In the genomic region with DNA sequence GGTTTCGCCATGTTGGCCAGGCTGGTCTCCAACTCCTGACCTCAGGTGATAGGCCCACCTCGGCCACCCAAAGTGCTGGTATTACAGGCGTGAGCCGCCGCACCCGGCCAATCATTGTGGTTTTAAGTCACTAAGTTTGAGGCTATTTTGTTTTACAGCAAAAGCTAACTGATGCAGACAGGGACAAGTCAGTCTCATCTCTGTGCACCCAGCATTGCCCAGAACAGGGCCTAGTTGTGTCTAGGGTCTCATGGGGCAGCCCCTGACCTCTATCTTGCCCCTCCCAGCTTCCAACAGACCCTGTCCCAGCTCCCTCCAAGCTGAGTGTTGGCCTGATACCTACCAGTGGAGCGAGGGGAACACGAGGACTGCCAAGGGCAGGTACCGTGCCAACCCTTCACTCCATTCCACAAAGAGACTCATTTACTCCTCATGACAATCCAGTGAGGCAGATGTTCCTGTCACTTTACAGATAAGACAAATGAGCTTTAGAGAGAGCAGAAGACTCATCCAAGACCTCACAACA, we compare ENCODE assay signal across 18 cellular contexts. TPM values are rescaled to one million over a fixed set of nuclear protein-coding genes. Genes with fewer than 3 reads are reported as not detected.
A peak's percentile ranks its signal among the peaks of the same experiment; 100 is the strongest.
DNase-seq lines count a peak whose midpoint lies in the region; ATAC-seq, FAIRE-seq and TF ChIP-seq lines count a peak whose summit lies in the region.
"Had no signal": no experiment of that assay in that cellular context is flagged by ENCODE, and none has a peak within 500 bp of the region (broad histone marks: within the 10 kb centered on the region; RNA-seq: fewer than 3 reads in every experiment).

No MANE protein-coding gene starts in this region.

- TF ChIP-seq CTCF in RWPE1 (conservative IDR thresholded peaks at IDR 0.05; ENCODE audit: low read depth) (no peak), keratinocyte (optimal IDR thresholded peaks at IDR 0.05 in 1 of 3, IDR thresholded peaks at IDR 0.05 in 1 of 3, conservative IDR thresholded peaks at IDR 0.05 in 1 of 3; ENCODE audit: extremely low read depth in 1 of 3, insufficient read depth in 2 of 3, low read length in 3 of 3) (no peak), stomach (IDR thresholded peaks at IDR 0.05) (no peak)

- FAIRE-seq in keratinocyte (lab: Jason Lieb, UNC) (no peak), GM12892 (lab: Jason Lieb, UNC) (no peak)

- CTCF ChIA-PET in RWPE1 (lab: Yijun Ruan, JAX), result no interaction called here

- no peaks in the 10 kb centered on the region for H4K20me1 ChIP-seq in keratinocyte (ENCODE audit: control insufficient read depth, extremely low read depth, insufficient read depth, low read length)

- H3K4me3 ChIP-seq in keratinocyte (ENCODE audit: control insufficient read depth in 2 of 3, extremely low read depth in 1 of 3, insufficient read depth in 2 of 3, low read depth in 1 of 3, low read length in 3 of 3) (no peak overlapping the region), stomach (no peak overlapping the region)
- H3K4me3 ChIP-seq: SJCRH30 had no signal

- H3K9me3 ChIP-seq in keratinocyte (ENCODE audit: control insufficient read depth, low read depth, low read length) (no peaks in the 10 kb centered on the region), stomach (no peaks in the 10 kb centered on the region)
- H3K9me3 ChIP-seq: SJCRH30 had no signal

- TF ChIP-seq POLR2A in GM12892 (IDR thresholded peaks at IDR 0.05; ENCODE audit: low read depth, low read length) (no peak), stomach (IDR thresholded peaks at IDR 0.05) (no peak)

- no peaks in the 10 kb centered on the region for H3K79me2 ChIP-seq in keratinocyte (ENCODE audit: control insufficient read depth, insufficient read depth, low read length)

- H3K27ac ChIP-seq in RWPE1, result peak overlapping the region; percentile 81
- peak overlapping the region; percentile 28 for H3K27ac ChIP-seq in keratinocyte (ENCODE audit: control insufficient read depth, insufficient read depth, low read length)
- H3K27ac ChIP-seq in stomach, result no peak overlapping the region
- H3K27ac ChIP-seq: SJCRH30 had no signal

- H3K4me1 ChIP-seq in keratinocyte (ENCODE audit: control insufficient read depth, extremely low read depth, insufficient read depth, low read length) (peaks cover 28% of the 10 kb centered on the region), stomach (peaks cover 6 to 21% (median 19%) of the 10 kb centered on the region in 4 donors)

- no peak overlapping the region for H2AFZ ChIP-seq in keratinocyte (ENCODE audit: control insufficient read depth, low read length)

- DNase-seq in stimulated activated naive CD8-positive, alpha-beta T cell treated with anti-CD3 and anti-CD28 coated beads, Interleukin-15, amount 100 ng/mL, for 72 hours, result no peak
- DNase-seq in stimulated activated naive CD8-positive, alpha-beta T cell treated with anti-CD3 and anti-CD28 coated beads, Interleukin-15, Interleukin-2, amounts not matched to agents 100 U/mL and 50 U/mL, for 24 hours, result no peak
- DNase-seq in RWPE1 (ENCODE audit: low spot score) (no peak), keratinocyte (ENCODE audit: low read depth, low spot score) (no peak), GM12892 (ENCODE audit: insufficient read length) (no peak), stomach (no peak)
- DNase-seq: ACHN; AML-193; CD4-positive, CD25-positive, alpha-beta regulatory T cell; DMS53; HCEC 1CT; NCI-H187 treated with DMSO at 0.1 percent for 48 hours; NCI-H2171; NCI-H510A; RPMI8226 had no signal

- no peak overlapping the region for H3K4me3 Mint-ChIP-seq in stimulated activated naive CD8-positive, alpha-beta T cell treated with anti-CD3 and anti-CD28 coated beads, Interleukin-15, amount 100 ng/mL, for 72 hours
- H3K4me3 Mint-ChIP-seq: CD4-positive, CD25-positive, alpha-beta regulatory T cell; IgD-negative memory B cell had no signal

- peaks cover 26 to 38% of the 10 kb centered on the region in 2 experiments for H3K36me3 ChIP-seq in keratinocyte (ENCODE audit: control insufficient read depth in 2 of 2, extremely low read depth in 1 of 2, insufficient read depth in 2 of 2, low read length in 2 of 2)
- H3K36me3 ChIP-seq in stomach, result peaks cover 10 to 40% (median 34%) of the 10 kb centered on the region in 4 donors

- WGBS in stomach, 5 donors, result 87 to 97% (median 96%) methylated on average over 9 of the region's 9 CpGs

- no peak overlapping the region for H3K9ac ChIP-seq in keratinocyte (ENCODE audit: control insufficient read depth, extremely low read depth, insufficient read depth, low read length)

- dilution Hi-C loops in keratinocyte (cut with MboI; ENCODE audit: extremely low pct_ligation_motif_present, low sequenced_read_pairs), result no loop called here

- H3K9me1 ChIP-seq in keratinocyte (ENCODE audit: control insufficient read depth, extremely low read depth, insufficient read depth, low read length), result no peaks in the 10 kb centered on the region

- POLR2A ChIA-PET in RWPE1 (lab: Yijun Ruan, JAX; ENCODE audit: low non-redundant PET), result interaction anchor here (0.8 to 1.4 kb wide), 3 partner anchors 8 to 37 kb away, joined by 3 read pairs; no protein-coding TSS in a partner anchor

- no peaks in the 10 kb centered on the region for H3K27me3 Mint-ChIP-seq in stimulated activated naive CD8-positive, alpha-beta T cell treated with anti-CD3 and anti-CD28 coated beads, Interleukin-15, amount 100 ng/mL, for 72 hours
- H3K27me3 Mint-ChIP-seq: CD4-positive, CD25-positive, alpha-beta regulatory T cell; IgD-negative memory B cell had no signal

- peak overlapping the region in 1 of 2 donors; percentile 89 for H3K27ac Mint-ChIP-seq in stimulated activated naive CD8-positive, alpha-beta T cell treated with anti-CD3 and anti-CD28 coated beads, Interleukin-15, amount 100 ng/mL, for 72 hours
- H3K27ac Mint-ChIP-seq: IgD-negative memory B cell had no signal

- H3K9me3 Mint-ChIP-seq in stimulated activated naive CD8-positive, alpha-beta T cell treated with anti-CD3 and anti-CD28 coated beads, Interleukin-15, amount 100 ng/mL, for 72 hours, result peaks cover 11 to 12% of the 10 kb centered on the region in 2 donors
- H3K9me3 Mint-ChIP-seq: CD4-positive, CD25-positive, alpha-beta regulatory T cell had no signal

- ATAC-seq in stimulated activated naive CD8-positive, alpha-beta T cell treated with anti-CD3 and anti-CD28 coated beads, Interleukin-15, amount 100 ng/mL, for 72 hours, result peak; percentile 18
- ATAC-seq in stimulated activated naive CD8-positive, alpha-beta T cell treated with anti-CD3 and anti-CD28 coated beads, Interleukin-15, Interleukin-2, amounts not matched to agents 100 U/mL and 50 U/mL, for 24 hours, result no peak
- ATAC-seq in HG03139 (IDR thresholded peaks at IDR 0.05; ENCODE audit: unreplicated experiment), result no peak

- peaks cover 40% of the 10 kb centered on the region for H3K4me1 Mint-ChIP-seq in stimulated activated naive CD8-positive, alpha-beta T cell treated with anti-CD3 and anti-CD28 coated beads, Interleukin-15, amount 100 ng/mL, for 72 hours

- H3K27me3 ChIP-seq in keratinocyte (ENCODE audit: control insufficient read depth, extremely low read depth, insufficient read depth, low read length) (no peaks in the 10 kb centered on the region), stomach (no peaks in the 10 kb centered on the region)
- H3K27me3 ChIP-seq: SJCRH30 had no signal

- no peak for TF ChIP-seq EP300 in stomach (IDR thresholded peaks at IDR 0.05)

- no peak overlapping the region for H3K4me2 ChIP-seq in keratinocyte (ENCODE audit: control insufficient read depth, extremely low read depth, insufficient read depth, low read depth, low read length)

- intact Hi-C loops in stomach (cut with DNase I; ENCODE audit: low total_unique reads), result no loop called here

RNA-seq across cellular contexts. Expression of a gene that starts 8.9 kb away (rescaled TPM):
- polyA plus RNA-seq in keratinocyte (83.3 to 136 TPM (median 129 TPM) in 3 replicates), stomach (100 to 1,000 TPM in 1 of 3 donors, 10 to 100 TPM in 2; 69.0 to 115 (median 81.1) TPM)
- polyA plus RNA-seq in keratinocyte (2011; ENCODE audit: low read depth), result 104 TPM
- polyA plus RNA-seq in keratinocyte (2011; cell fraction: cytosol; rRNA removed), result 94.2 and 135 TPM in 2 replicates
- 162 and 239 TPM in 2 replicates for polyA plus RNA-seq in keratinocyte (2011; cell fraction: nucleus; rRNA removed)
- polyA plus RNA-seq in keratinocyte (2012; ENCODE audit: low replicate concordance), result 131 and 169 TPM in 2 replicates
- 70.6 to 145 TPM (median 76.0 TPM) in 3 replicates for polyA minus RNA-seq in keratinocyte
- 137 TPM for polyA minus RNA-seq in keratinocyte (2011; cell fraction: cytosol; rRNA and poly(A)+ RNA removed)
- 72.8 and 74.5 TPM in 2 replicates for polyA minus RNA-seq in keratinocyte (2011; cell fraction: nucleus; rRNA and poly(A)+ RNA removed)
- 64.6 TPM for polyA plus RNA-seq in GM12892 (2012; ENCODE audit: missing spikeins)
- 100 to 1,000 TPM in 3 of 5 donors, 10 to 100 TPM in 2; 30.7 to 211 (median 161) TPM for total RNA-seq in stomach

RNA-seq across cellular contexts. Expression of a gene that starts 18.7 kb away (rescaled TPM):
- polyA plus RNA-seq in keratinocyte, result 52.6 to 68.4 TPM (median 57.6 TPM) in 3 replicates
- polyA plus RNA-seq in keratinocyte (2011; ENCODE audit: low read depth), result 13.0 TPM
- 55.6 and 70.2 TPM in 2 replicates for polyA plus RNA-seq in keratinocyte (2011; cell fraction: cytosol; rRNA removed)
- 36.6 and 44.0 TPM in 2 replicates for polyA plus RNA-seq in keratinocyte (2011; cell fraction: nucleus; rRNA removed)
- polyA plus RNA-seq in keratinocyte (2012; ENCODE audit: low replicate concordance), result 56.1 and 108 TPM in 2 replicates
- 52.9 to 56.4 TPM (median 53.6 TPM) in 3 replicates for polyA minus RNA-seq in keratinocyte
- 103 TPM for polyA minus RNA-seq in keratinocyte (2011; cell fraction: cytosol; rRNA and poly(A)+ RNA removed)
- 29.4 and 35.6 TPM in 2 replicates for polyA minus RNA-seq in keratinocyte (2011; cell fraction: nucleus; rRNA and poly(A)+ RNA removed)
- 10.5 TPM for polyA plus RNA-seq in GM12892 (2012; ENCODE audit: missing spikeins)
- total RNA-seq in stomach, result 10 to 100 TPM in 2 of 5 donors, 1 to 10 TPM in 3; 1.7 to 17.7 (median 3.6) TPM
- polyA plus RNA-seq in stomach, result 10 to 100 TPM in 2 of 3 donors, 1 to 10 TPM in 1; 8.7 to 15.8 (median 12.6) TPM

RNA-seq across cellular contexts. Expression of a gene that starts 52.3 kb away (rescaled TPM):
- polyA plus RNA-seq in keratinocyte, result 10.4 to 29.0 TPM (median 14.0 TPM) in 3 replicates
- polyA plus RNA-seq in keratinocyte (2011; ENCODE audit: low read depth), result 2.3 TPM
- polyA plus RNA-seq in keratinocyte (2011; cell fraction: cytosol; rRNA removed), result 12.5 and 32.8 TPM in 2 replicates
- 15.1 and 26.5 TPM in 2 replicates for polyA plus RNA-seq in keratinocyte (2011; cell fraction: nucleus; rRNA removed)
- polyA plus RNA-seq in keratinocyte (2012; ENCODE audit: low replicate concordance), result 10.6 and 21.1 TPM in 2 replicates
- polyA minus RNA-seq in keratinocyte, result 8.4 to 20.7 TPM (median 11.2 TPM) in 3 replicates
- 18.6 TPM for polyA minus RNA-seq in keratinocyte (2011; cell fraction: cytosol; rRNA and poly(A)+ RNA removed)
- 9.5 and 10.2 TPM in 2 replicates for polyA minus RNA-seq in keratinocyte (2011; cell fraction: nucleus; rRNA and poly(A)+ RNA removed)
- 7.4 TPM for polyA plus RNA-seq in GM12892 (2012; ENCODE audit: missing spikeins)
- 10 to 100 TPM in 4 of 5 donors, under 1 TPM in 1; 0.89 to 36.5 (median 15.2) TPM for total RNA-seq in stomach
- polyA plus RNA-seq in stomach, result 10 to 100 TPM in 2 of 3 donors, 1 to 10 TPM in 1; 9.8 to 21.0 (median 20.2) TPM

Comparison
In these comparisons a context has a peak if more than half of its experiments do, and no peak if none do; other contexts are left out.
1. H3K27ac ChIP-seq: peak in RWPE1 (single experiment) and keratinocyte (single experiment); none in stomach (0 of 5).